ENCODE assay signal across 1 cellular context in the genomic region with DNA sequence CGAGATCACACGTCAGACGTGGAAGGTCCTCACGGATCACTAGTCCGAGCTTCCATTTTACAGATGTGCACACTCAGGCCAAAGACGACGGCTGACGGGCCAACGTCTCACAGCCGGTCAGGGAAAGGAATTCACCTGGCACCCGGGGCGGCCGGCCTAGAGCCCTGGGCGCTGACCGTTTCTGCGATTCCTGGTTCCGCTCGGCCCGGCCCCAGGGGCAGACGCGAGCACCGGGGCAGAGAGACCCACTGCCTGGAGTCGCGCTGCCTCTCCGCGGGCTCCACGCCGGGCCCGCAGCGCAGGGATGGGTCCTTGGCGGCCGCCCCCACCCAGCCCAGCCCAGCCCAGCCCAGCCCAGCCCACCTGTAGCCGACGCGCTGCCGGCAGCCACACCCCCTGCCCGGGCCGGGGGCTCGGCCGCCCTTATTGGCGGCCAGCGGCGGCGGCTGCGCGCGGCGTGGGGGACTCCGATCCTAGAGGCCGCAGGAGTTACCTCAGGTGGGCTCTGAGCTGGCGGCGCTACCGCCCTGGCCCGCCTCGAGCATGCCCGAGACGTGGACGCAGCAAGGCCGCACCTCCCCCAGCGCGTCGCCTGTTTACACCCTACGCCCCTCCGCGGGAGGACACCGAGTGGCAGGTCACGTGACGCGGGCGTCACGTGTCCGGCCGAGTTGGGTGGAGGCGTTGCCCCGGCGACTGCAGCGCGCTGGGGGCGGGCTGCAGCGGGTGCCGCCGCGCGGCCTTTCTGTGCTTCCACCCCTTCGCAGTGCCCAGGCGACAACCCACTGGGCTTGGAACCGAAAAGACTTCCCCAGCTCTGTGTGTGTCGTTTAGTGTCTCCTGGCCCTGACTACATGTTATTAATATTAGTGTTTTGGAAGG.
TF ChIP-seq lines count a peak whose summit lies in the region.

No MANE protein-coding gene starts in this region.

TF ChIP-seq in K562, 482 proteins besides CTCF, POLR2A, EP300 and RAD21 (continued from another document and continues in another):
- TF ChIP-seq, protein P1, sequence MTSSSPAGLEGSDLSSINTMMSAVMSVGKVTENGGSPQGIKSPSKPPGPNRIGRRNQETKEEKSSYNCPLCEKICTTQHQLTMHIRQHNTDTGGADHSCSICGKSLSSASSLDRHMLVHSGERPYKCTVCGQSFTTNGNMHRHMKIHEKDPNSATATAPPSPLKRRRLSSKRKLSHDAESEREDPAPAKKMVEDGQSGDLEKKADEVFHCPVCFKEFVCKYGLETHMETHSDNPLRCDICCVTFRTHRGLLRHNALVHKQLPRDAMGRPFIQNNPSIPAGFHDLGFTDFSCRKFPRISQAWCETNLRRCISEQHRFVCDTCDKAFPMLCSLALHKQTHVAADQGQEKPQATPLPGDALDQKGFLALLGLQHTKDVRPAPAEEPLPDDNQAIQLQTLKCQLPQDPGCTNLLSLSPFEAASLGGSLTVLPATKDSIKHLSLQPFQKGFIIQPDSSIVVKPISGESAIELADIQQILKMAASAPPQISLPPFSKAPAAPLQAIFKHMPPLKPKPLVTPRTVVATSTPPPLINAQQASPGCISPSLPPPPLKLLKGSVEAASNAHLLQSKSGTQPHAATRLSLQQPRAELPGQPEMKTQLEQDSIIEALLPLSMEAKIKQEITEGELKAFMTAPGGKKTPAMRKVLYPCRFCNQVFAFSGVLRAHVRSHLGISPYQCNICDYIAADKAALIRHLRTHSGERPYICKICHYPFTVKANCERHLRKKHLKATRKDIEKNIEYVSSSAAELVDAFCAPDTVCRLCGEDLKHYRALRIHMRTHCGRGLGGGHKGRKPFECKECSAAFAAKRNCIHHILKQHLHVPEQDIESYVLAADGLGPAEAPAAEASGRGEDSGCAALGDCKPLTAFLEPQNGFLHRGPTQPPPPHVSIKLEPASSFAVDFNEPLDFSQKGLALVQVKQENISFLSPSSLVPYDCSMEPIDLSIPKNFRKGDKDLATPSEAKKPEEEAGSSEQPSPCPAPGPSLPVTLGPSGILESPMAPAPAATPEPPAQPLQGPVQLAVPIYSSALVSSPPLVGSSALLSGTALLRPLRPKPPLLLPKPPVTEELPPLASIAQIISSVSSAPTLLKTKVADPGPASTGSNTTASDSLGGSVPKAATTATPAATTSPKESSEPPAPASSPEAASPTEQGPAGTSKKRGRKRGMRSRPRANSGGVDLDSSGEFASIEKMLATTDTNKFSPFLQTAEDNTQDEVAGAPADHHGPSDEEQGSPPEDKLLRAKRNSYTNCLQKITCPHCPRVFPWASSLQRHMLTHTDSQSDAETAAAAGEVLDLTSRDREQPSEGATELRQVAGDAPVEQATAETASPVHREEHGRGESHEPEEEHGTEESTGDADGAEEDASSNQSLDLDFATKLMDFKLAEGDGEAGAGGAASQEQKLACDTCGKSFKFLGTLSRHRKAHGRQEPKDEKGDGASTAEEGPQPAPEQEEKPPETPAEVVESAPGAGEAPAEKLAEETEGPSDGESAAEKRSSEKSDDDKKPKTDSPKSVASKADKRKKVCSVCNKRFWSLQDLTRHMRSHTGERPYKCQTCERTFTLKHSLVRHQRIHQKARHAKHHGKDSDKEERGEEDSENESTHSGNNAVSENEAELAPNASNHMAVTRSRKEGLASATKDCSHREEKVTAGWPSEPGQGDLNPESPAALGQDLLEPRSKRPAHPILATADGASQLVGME (CRISPR knock-in tag; IDR thresholded peaks at IDR 0.05): peak; percentile 98
- peak; percentile 35 for TF ChIP-seq HDAC2 (IDR thresholded peaks at IDR 0.05)
- peak; percentile 86 for TF ChIP-seq RBFOX2 (IDR thresholded peaks at IDR 0.05; ENCODE audit: low read depth, low read length)
- TF ChIP-seq, protein P2, sequence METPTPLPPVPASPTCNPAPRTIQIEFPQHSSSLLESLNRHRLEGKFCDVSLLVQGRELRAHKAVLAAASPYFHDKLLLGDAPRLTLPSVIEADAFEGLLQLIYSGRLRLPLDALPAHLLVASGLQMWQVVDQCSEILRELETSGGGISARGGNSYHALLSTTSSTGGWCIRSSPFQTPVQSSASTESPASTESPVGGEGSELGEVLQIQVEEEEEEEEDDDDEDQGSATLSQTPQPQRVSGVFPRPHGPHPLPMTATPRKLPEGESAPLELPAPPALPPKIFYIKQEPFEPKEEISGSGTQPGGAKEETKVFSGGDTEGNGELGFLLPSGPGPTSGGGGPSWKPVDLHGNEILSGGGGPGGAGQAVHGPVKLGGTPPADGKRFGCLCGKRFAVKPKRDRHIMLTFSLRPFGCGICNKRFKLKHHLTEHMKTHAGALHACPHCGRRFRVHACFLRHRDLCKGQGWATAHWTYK (CRISPR knock-in tag; IDR thresholded peaks at IDR 0.05): peak; percentile 90
- TF ChIP-seq ZNF184 (CRISPR knock-in tag; IDR thresholded peaks at IDR 0.05): no peak
- peak; percentile 84; the same call in 1 of the 2 replicates for TF ChIP-seq ZNF583 (CRISPR knock-in tag; IDR thresholded peaks at IDR 0.05)
- TF ChIP-seq ZNF124 (CRISPR knock-in tag; IDR thresholded peaks at IDR 0.05): no peak
- TF ChIP-seq, protein P3, sequence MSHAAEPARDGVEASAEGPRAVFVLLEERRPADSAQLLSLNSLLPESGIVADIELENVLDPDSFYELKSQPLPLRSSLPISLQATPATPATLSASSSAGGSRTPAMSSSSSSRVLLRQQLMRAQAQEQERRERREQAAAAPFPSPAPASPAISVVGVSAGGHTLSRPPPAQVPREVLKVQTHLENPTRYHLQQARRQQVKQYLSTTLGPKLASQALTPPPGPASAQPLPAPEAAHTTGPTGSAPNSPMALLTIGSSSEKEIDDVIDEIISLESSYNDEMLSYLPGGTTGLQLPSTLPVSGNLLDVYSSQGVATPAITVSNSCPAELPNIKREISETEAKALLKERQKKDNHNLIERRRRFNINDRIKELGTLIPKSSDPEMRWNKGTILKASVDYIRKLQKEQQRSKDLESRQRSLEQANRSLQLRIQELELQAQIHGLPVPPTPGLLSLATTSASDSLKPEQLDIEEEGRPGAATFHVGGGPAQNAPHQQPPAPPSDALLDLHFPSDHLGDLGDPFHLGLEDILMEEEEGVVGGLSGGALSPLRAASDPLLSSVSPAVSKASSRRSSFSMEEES (CRISPR knock-in tag; IDR thresholded peaks at IDR 0.05): peak; percentile 100
- TF ChIP-seq, protein P4, sequence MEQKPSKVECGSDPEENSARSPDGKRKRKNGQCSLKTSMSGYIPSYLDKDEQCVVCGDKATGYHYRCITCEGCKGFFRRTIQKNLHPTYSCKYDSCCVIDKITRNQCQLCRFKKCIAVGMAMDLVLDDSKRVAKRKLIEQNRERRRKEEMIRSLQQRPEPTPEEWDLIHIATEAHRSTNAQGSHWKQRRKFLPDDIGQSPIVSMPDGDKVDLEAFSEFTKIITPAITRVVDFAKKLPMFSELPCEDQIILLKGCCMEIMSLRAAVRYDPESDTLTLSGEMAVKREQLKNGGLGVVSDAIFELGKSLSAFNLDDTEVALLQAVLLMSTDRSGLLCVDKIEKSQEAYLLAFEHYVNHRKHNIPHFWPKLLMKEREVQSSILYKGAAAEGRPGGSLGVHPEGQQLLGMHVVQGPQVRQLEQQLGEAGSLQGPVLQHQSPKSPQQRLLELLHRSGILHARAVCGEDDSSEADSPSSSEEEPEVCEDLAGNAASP (IDR thresholded peaks at IDR 0.05): no peak
- TF ChIP-seq TCF7 (IDR thresholded peaks at IDR 0.05; ENCODE audit: borderline replicate concordance): no peak
- no peak for TF ChIP-seq CHD1 (IDR thresholded peaks at IDR 0.05; ENCODE audit: low read length)
- TF ChIP-seq ZNF75A (CRISPR knock-in tag; IDR thresholded peaks at IDR 0.05): 0 out of 2 replicates have a peak, but pooled peaks have one; percentile 14
- peak; percentile 48; the same call in 1 of the 2 replicates for TF ChIP-seq NR2C1 (IDR thresholded peaks at IDR 0.05)
- 0 out of 2 replicates have a peak, but pooled peaks have one; percentile 44 for TF ChIP-seq NR2C1 (tag; IDR thresholded peaks at IDR 0.05)
- peak; percentile 71 for TF ChIP-seq TBP (optimal IDR thresholded peaks at IDR 0.05; ENCODE audit: low read depth, low read length)
- TF ChIP-seq NFYB (IDR thresholded peaks at IDR 0.05; ENCODE audit: extremely low read depth, insufficient read length): no peak
- peak; percentile 77; the same call in 1 of the 2 replicates for TF ChIP-seq CTBP1 (IDR thresholded peaks at IDR 0.05; ENCODE audit: borderline replicate concordance)
- no peak for TF ChIP-seq YBX1 (IDR thresholded peaks at IDR 0.05)
- no peak for TF ChIP-seq TCF7L2 (IDR thresholded peaks at IDR 0.05; ENCODE audit: low read depth, low read length)
- TF ChIP-seq NFATC3 (IDR thresholded peaks at IDR 0.05): no peak
- no peak for TF ChIP-seq MAFF (IDR thresholded peaks at IDR 0.05; ENCODE audit: low read length)
- peak; percentile 91 for TF ChIP-seq POLR2G (IDR thresholded peaks at IDR 0.05; ENCODE audit: low read depth, low read length)
- TF ChIP-seq, protein P5, sequence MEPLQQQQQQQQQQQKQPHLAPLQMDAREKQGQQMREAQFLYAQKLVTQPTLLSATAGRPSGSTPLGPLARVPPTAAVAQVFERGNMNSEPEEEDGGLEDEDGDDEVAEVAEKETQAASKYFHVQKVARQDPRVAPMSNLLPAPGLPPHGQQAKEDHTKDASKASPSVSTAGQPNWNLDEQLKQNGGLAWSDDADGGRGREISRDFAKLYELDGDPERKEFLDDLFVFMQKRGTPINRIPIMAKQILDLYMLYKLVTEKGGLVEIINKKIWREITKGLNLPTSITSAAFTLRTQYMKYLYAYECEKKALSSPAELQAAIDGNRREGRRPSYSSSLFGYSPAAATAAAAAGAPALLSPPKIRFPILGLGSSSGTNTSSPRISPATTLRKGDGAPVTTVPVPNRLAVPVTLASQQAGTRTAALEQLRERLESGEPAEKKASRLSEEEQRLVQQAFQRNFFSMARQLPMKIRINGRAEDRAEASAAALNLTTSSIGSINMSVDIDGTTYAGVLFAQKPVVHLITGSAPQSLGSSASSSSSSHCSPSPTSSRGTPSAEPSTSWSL (CRISPR knock-in tag; IDR thresholded peaks at IDR 0.05; ENCODE audit: borderline replicate concordance): peak; percentile 39; the same call in 1 of the 2 replicates
- TF ChIP-seq, protein P6, sequence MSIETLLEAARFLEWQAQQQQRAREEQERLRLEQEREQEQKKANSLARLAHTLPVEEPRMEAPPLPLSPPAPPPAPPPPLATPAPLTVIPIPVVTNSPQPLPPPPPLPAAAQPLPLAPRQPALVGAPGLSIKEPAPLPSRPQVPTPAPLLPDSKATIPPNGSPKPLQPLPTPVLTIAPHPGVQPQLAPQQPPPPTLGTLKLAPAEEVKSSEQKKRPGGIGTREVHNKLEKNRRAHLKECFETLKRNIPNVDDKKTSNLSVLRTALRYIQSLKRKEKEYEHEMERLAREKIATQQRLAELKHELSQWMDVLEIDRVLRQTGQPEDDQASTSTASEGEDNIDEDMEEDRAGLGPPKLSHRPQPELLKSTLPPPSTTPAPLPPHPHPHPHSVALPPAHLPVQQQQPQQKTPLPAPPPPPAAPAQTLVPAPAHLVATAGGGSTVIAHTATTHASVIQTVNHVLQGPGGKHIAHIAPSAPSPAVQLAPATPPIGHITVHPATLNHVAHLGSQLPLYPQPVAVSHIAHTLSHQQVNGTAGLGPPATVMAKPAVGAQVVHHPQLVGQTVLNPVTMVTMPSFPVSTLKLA (conservative IDR thresholded peaks at IDR 0.05): peak; percentile 99 to 100
- no peak for TF ChIP-seq CAMTA2 (CRISPR knock-in tag; conservative IDR thresholded peaks at IDR 0.05)
- no peak for TF ChIP-seq TAL1 (IDR thresholded peaks at IDR 0.05)
- TF ChIP-seq, protein P7, sequence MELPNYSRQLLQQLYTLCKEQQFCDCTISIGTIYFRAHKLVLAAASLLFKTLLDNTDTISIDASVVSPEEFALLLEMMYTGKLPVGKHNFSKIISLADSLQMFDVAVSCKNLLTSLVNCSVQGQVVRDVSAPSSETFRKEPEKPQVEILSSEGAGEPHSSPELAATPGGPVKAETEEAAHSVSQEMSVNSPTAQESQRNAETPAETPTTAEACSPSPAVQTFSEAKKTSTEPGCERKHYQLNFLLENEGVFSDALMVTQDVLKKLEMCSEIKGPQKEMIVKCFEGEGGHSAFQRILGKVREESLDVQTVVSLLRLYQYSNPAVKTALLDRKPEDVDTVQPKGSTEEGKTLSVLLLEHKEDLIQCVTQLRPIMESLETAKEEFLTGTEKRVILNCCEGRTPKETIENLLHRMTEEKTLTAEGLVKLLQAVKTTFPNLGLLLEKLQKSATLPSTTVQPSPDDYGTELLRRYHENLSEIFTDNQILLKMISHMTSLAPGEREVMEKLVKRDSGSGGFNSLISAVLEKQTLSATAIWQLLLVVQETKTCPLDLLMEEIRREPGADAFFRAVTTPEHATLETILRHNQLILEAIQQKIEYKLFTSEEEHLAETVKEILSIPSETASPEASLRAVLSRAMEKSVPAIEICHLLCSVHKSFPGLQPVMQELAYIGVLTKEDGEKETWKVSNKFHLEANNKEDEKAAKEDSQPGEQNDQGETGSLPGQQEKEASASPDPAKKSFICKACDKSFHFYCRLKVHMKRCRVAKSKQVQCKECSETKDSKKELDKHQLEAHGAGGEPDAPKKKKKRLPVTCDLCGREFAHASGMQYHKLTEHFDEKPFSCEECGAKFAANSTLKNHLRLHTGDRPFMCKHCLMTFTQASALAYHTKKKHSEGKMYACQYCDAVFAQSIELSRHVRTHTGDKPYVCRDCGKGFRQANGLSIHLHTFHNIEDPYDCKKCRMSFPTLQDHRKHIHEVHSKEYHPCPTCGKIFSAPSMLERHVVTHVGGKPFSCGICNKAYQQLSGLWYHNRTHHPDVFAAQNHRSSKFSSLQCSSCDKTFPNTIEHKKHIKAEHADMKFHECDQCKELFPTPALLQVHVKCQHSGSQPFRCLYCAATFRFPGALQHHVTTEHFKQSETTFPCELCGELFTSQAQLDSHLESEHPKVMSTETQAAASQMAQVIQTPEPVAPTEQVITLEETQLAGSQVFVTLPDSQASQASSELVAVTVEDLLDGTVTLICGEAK (IDR thresholded peaks at IDR 0.05): no peak
- TF ChIP-seq, protein P7 (CRISPR knock-in tag; IDR thresholded peaks at IDR 0.05): no peak
